ENCODE assay signal across 8 cellular contexts in the genomic region with DNA sequence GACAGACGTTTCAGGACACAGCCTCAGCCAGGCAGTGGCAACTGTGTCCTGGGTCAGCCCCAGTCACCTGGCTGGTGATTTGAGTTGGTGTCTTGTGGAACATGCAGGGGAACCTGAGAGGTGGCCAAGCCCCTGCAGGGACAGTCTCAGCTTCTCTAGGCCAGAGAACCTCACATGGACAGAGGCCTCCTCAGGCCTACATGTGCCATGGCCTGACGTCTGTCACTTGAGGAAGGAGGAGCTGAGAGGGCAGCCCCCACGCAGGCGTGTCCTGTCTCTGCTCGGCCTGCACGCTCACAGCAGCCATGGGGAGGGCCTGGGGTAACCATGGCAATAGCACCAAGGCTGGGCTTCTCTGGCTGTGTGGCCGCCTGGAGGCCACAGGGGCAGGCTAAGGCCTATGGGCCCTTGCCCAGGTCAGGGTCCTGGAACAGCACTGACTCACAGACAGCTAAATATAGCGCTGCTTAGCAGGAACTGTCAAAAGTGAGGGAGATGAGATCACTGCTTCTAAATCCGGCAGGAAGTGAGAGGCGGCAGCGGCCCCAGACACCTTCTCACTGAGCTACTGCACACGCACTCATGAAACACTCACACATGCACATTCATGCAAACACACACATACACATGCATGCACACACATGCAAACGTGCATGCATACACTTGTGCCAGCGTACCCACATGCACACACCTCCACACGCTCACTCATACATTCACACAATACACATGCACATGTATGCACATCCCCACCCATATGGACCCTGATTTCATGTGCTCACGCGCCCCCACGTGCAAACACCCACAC. TPM values are rescaled to one million over a fixed set of nuclear protein-coding genes. Genes with fewer than 3 reads are reported as not detected.
DNase-seq lines count a peak whose midpoint lies in the region; ATAC-seq and TF ChIP-seq lines count a peak whose summit lies in the region.

No MANE protein-coding gene starts in this region.

- H3K9me3 ChIP-seq in psoas muscle = no peaks in the 10 kb centered on the region
- no peaks in the 10 kb centered on the region for H3K9me3 ChIP-seq in upper lobe of right lung

- H3K36me3 ChIP-seq in psoas muscle (ENCODE audit: insufficient read depth in 1 of 2, low read depth in 1 of 2) (peaks cover 0 to 4% of the 10 kb centered on the region in 2 donors), upper lobe of right lung (no peaks in the 10 kb centered on the region)

- H3K4me1 ChIP-seq in psoas muscle (peaks cover 72% of the 10 kb centered on the region), upper lobe of right lung (peaks cover 33% of the 10 kb centered on the region)

- TF ChIP-seq CTCF in psoas muscle (IDR thresholded peaks at IDR 0.05) (peak; percentile 30), upper lobe of right lung (IDR thresholded peaks at IDR 0.05) (no peak)

- 15 to 20% (median 16%) methylated on average over 17 to 18 of the region's 18 CpGs for WGBS in psoas muscle, 3 donors

- no peak overlapping the region for H3K4me3 ChIP-seq in psoas muscle
- H3K4me3 ChIP-seq in upper lobe of right lung = no peak overlapping the region

- H3K27ac ChIP-seq in psoas muscle (peak overlapping the region; percentile 94), upper lobe of right lung (peak overlapping the region; percentile 77)

- intact Hi-C loops in psoas muscle (cut with DNase I) (loop anchor here (5.0 kb wide), 2 partner anchors 64 to 219 kb away; no protein-coding TSS in a partner anchor), upper lobe of right lung (cut with DNase I) (no loop called here)

- peak; percentile 89 for ATAC-seq in GM18861 (IDR thresholded peaks at IDR 0.05; ENCODE audit: unreplicated experiment)
- ATAC-seq in HG02981 (IDR thresholded peaks at IDR 0.05; ENCODE audit: unreplicated experiment) = peak; percentile 85
- peak; percentile 92 to 94 (median 93) for ATAC-seq in psoas muscle
- peak; percentile 87 for ATAC-seq in upper lobe of right lung

- DNase-seq in RKO (ENCODE audit: low spot score) (peak; percentile 88), foreskin melanocyte (peak; percentile 19), psoas muscle (peak; percentile 85 to 89), upper lobe of right lung (peak; percentile 85), HuH-7 (ENCODE audit: low spot score) (no peak)
- peak; percentile 89 for DNase-seq in activated effector memory CD4-positive, alpha-beta T cell treated with anti-CD3 and anti-CD28 coated beads, Interleukin-2, amount 50 U/mL, for 16 hours

- H3K27me3 ChIP-seq in psoas muscle (ENCODE audit: insufficient read depth in 3 of 3, low read length in 2 of 3) (no peaks in the 10 kb centered on the region), upper lobe of right lung (no peaks in the 10 kb centered on the region)

RNA-seq across cellular contexts. Expression of gene YKT6, which starts 57.0 kb away (rescaled TPM):
- total RNA-seq in psoas muscle (10 to 100 TPM; 49.7 to 69.4 (median 63.7) TPM), upper lobe of right lung (54.7 TPM)
- polyA plus RNA-seq in psoas muscle = 100 to 1,000 TPM in 2 of 3 donors, 10 to 100 TPM in 1; 47.7 to 153 (median 148) TPM
